In the genomic region with DNA sequence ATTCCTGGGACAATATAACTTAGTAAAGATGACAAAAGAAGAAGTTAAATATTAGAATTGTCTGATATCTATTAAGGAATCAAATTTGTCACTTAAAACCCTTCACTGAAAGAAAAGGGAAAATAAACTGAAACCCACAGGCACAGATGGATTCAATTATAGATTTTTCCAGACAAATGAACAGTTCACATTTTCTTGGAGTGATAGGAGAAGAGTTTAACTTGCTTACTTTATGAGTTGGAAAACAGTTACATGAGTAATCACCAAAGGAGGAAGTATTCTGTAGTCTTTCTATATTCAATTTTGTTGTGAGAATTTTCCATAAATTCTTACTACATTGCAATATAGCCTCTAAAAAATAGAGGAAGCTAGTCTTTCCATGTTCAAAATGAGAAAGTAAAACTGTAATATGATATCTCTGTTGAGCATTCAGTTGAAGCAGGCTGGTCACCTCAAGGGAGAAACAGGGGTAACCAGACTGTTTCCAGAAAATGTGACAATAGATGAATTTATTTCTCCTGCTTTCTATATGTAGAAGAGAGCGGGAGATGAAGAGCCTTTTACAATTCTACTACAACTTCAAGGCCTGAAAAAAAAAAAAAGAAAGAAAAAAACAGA, we compare ENCODE assay signal across 18 cellular contexts.
DNase-seq lines count a peak whose midpoint lies in the region; ATAC-seq, FAIRE-seq and TF ChIP-seq lines count a peak whose summit lies in the region.
"Had no signal": no experiment of that assay in that cellular context is flagged by ENCODE, and none has a peak within 500 bp of the region (broad histone marks: within the 10 kb centered on the region; RNA-seq: fewer than 3 reads in every experiment).

No MANE protein-coding gene starts in this region.

- no peak overlapping the region for H3K27ac Mint-ChIP-seq in astrocyte (ENCODE audit: unreplicated experiment)
- H3K27ac Mint-ChIP-seq in osteocyte (ENCODE audit: unreplicated experiment): peak overlapping the region; percentile 94
- H3K27ac Mint-ChIP-seq in activated CD4-positive, alpha-beta T cell treated with anti-CD3 and anti-CD28 coated beads for 36 hours: no peak overlapping the region
- H3K27ac Mint-ChIP-seq: activated T-helper 2 cell treated with anti-CD3 and anti-CD28 coated beads, Interferon-gamma antibody, Interleukin-2, Interleukin-4, amounts not matched to agents 10 μg/mL and 5 μg/mL and 100 μg/mL, durations not matched to agents 14 hours and 24 hours and 36 hours; CD14-positive monocyte had no signal

- TF ChIP-seq CTCF in astrocyte (IDR thresholded peaks at IDR 0.05; ENCODE audit: insufficient read depth, low read depth, low read length): no peak
- TF ChIP-seq CTCF in osteocyte (IDR thresholded peaks at IDR 0.05): no peak
- no peak for TF ChIP-seq CTCF in suprapubic skin (IDR thresholded peaks at IDR 0.05)

- no peaks in the 10 kb centered on the region for H3K4me1 ChIP-seq in astrocyte (ENCODE audit: insufficient read depth, low read length)
- no peaks in the 10 kb centered on the region for H3K4me1 ChIP-seq in suprapubic skin

- CTCF ChIA-PET in activated CD4-positive, alpha-beta T cell treated with anti-CD3 and anti-CD28 coated beads for 36 hours (lab: Charles Lee): interaction anchor here (0.6 kb wide), 1 partner anchor 751 kb away, joined by 3 read pairs; no protein-coding TSS in a partner anchor

- no peak overlapping the region for H3K4me3 Mint-ChIP-seq in astrocyte (ENCODE audit: unreplicated experiment)
- peak overlapping the region; percentile 55 for H3K4me3 Mint-ChIP-seq in osteocyte (ENCODE audit: unreplicated experiment)
- no peak overlapping the region for H3K4me3 Mint-ChIP-seq in activated CD4-positive, alpha-beta T cell treated with anti-CD3 and anti-CD28 coated beads for 36 hours
- H3K4me3 Mint-ChIP-seq: CD14-positive monocyte had no signal

- ATAC-seq in activated CD4-positive, alpha-beta T cell treated with anti-CD3 and anti-CD28 coated beads for 36 hours: no peak
- no peak for ATAC-seq in HG02678 (IDR thresholded peaks at IDR 0.05; ENCODE audit: unreplicated experiment)
- ATAC-seq: esophagus mucosa had no signal

- H3K79me2 ChIP-seq in astrocyte (ENCODE audit: insufficient read depth, low read length): no peaks in the 10 kb centered on the region

- POLR2A ChIA-PET in activated CD4-positive, alpha-beta T cell treated with anti-CD3 and anti-CD28 coated beads for 36 hours (lab: Charles Lee): no interaction called here

- H3K27ac ChIP-seq in astrocyte (ENCODE audit: low read depth, low read length) (no peak overlapping the region), suprapubic skin (no peak overlapping the region)
- H3K27ac ChIP-seq: KMS-11 had no signal

- no peak for TF ChIP-seq POLR2A in suprapubic skin (IDR thresholded peaks at IDR 0.05)

- no peaks in the 10 kb centered on the region for H4K20me1 ChIP-seq in astrocyte (ENCODE audit: insufficient read depth, low read length)

- H3K36me3 ChIP-seq in astrocyte (ENCODE audit: insufficient read depth, low read length): no peaks in the 10 kb centered on the region
- no peaks in the 10 kb centered on the region for H3K36me3 ChIP-seq in suprapubic skin

- H3K27me3 ChIP-seq in astrocyte (ENCODE audit: insufficient read depth, low read length): no peaks in the 10 kb centered on the region
- H3K27me3 ChIP-seq in suprapubic skin: no peaks in the 10 kb centered on the region

- WGBS in suprapubic skin: 27% methylated on average over 1 of the region's 1 CpG

- TF ChIP-seq EP300 in suprapubic skin (IDR thresholded peaks at IDR 0.05): no peak

- H3K4me2 ChIP-seq in astrocyte (ENCODE audit: low read length): peak overlapping the region; percentile 10
- H3K4me2 ChIP-seq: KMS-11 had no signal

- H3K27me3 Mint-ChIP-seq in astrocyte (ENCODE audit: low read depth, unreplicated experiment) (no peaks in the 10 kb centered on the region), osteocyte (ENCODE audit: unreplicated experiment) (no peaks in the 10 kb centered on the region)
- H3K27me3 Mint-ChIP-seq in activated CD4-positive, alpha-beta T cell treated with anti-CD3 and anti-CD28 coated beads for 36 hours: no peaks in the 10 kb centered on the region

- no peak overlapping the region for H3K9ac ChIP-seq in astrocyte (ENCODE audit: low read length)
- H3K9ac ChIP-seq: KMS-11 had no signal

- intact Hi-C loops in activated CD4-positive, alpha-beta T cell treated with anti-CD3 and anti-CD28 coated beads for 36 hours (cut with DNase I, micrococcal nuclease): no loop called here

- DNase-seq in NCI-H1105 treated with DMSO at 0.1 percent for 48 hours (lab: John Stamatoyannopoulos, UW) (peak; percentile 11), NCI-H1105 (lab: John Stamatoyannopoulos, UW) (no peak), NCI-H446 (lab: John Stamatoyannopoulos, UW) (peak; percentile 23 to 51), astrocyte (ENCODE audit: low read depth) (peak; percentile 61), osteocyte (ENCODE audit: extremely low spot score, unreplicated experiment) (no peak), suprapubic skin (ENCODE audit: low spot score in 2 of 2) (no peak)
- DNase-seq in activated CD4-positive, alpha-beta T cell treated with anti-CD3 and anti-CD28 coated beads for 36 hours: no peak
- DNase-seq: 8988T; activated CD8-positive, alpha-beta memory T cell treated with anti-CD3 and anti-CD28 coated beads for 24 hours; cortex of kidney; NCI-H1930; stimulated activated CD4-positive, alpha-beta T cell treated with anti-CD3 and anti-CD28 coated beads, Interleukin-12 subunit alpha, Interleukin-12 subunit beta, amount 100 ng/mL, for 4 hours had no signal

- no peak overlapping the region for H3K4me3 ChIP-seq in astrocyte (ENCODE audit: insufficient read depth, low read depth, low read length)
- H3K4me3 ChIP-seq in suprapubic skin: no peak overlapping the region

- H3K36me3 Mint-ChIP-seq in astrocyte (ENCODE audit: low read depth, unreplicated experiment) (no peaks in the 10 kb centered on the region), osteocyte (ENCODE audit: unreplicated experiment) (peaks cover 14% of the 10 kb centered on the region)
- H3K36me3 Mint-ChIP-seq in activated CD4-positive, alpha-beta T cell treated with anti-CD3 and anti-CD28 coated beads for 36 hours (ENCODE audit: low read depth): no peaks in the 10 kb centered on the region
- H3K36me3 Mint-ChIP-seq: CD14-positive monocyte had no signal

- no peaks in the 10 kb centered on the region for H3K9me3 ChIP-seq in astrocyte (ENCODE audit: insufficient read depth, low read depth, low read length)
- H3K9me3 ChIP-seq in suprapubic skin: no peaks in the 10 kb centered on the region

- no peak overlapping the region for H2AFZ ChIP-seq in astrocyte (ENCODE audit: low read depth, low read length)

- no peaks in the 10 kb centered on the region for H3K9me3 Mint-ChIP-seq in astrocyte (ENCODE audit: unreplicated experiment)
- peaks cover 25% of the 10 kb centered on the region for H3K9me3 Mint-ChIP-seq in osteocyte (ENCODE audit: unreplicated experiment)
- H3K9me3 Mint-ChIP-seq in activated CD4-positive, alpha-beta T cell treated with anti-CD3 and anti-CD28 coated beads for 36 hours (ENCODE audit: low read depth): peaks cover 9% of the 10 kb centered on the region

- H3K4me1 Mint-ChIP-seq in astrocyte (ENCODE audit: low read depth, unreplicated experiment): no peaks in the 10 kb centered on the region
- peaks cover 27% of the 10 kb centered on the region for H3K4me1 Mint-ChIP-seq in osteocyte (ENCODE audit: unreplicated experiment)
- no peaks in the 10 kb centered on the region for H3K4me1 Mint-ChIP-seq in activated CD4-positive, alpha-beta T cell treated with anti-CD3 and anti-CD28 coated beads for 36 hours
- H3K4me1 Mint-ChIP-seq: CD14-positive monocyte had no signal

- no peak for FAIRE-seq in astrocyte (lab: Jason Lieb, UNC)
- FAIRE-seq: GM12892 had no signal

Comparison
In these comparisons a context has a peak if more than half of its experiments do, and no peak if none do; other contexts are left out.
1. DNase-seq: peak in NCI-H1105 treated with DMSO at 0.1 percent for 48 hours (single experiment), NCI-H446 (2 of 2) and astrocyte (single experiment); none in NCI-H1105 (single experiment), osteocyte (single experiment), activated CD4-positive, alpha-beta T cell treated with anti-CD3 and anti-CD28 coated beads for 36 hours (single experiment) and suprapubic skin (0 of 2).